In genomic region chr4:15375707-15376106, GRCh38 we compare ENCODE assay signal across 10 cellular contexts. TPM values are rescaled to one million over a fixed set of nuclear protein-coding genes. Genes with fewer than 3 reads are reported as not detected.
DNase-seq lines count a peak whose midpoint lies in the region; ATAC-seq and TF ChIP-seq lines count a peak whose summit lies in the region.
"Had no signal": no experiment of that assay in that cellular context is flagged by ENCODE, and none has a peak within 500 bp of the region (broad histone marks: within the 10 kb centered on the region; RNA-seq: fewer than 3 reads in every experiment).

No MANE protein-coding gene starts in this region.

- H3K4me3 Mint-ChIP-seq in CD14-positive monocyte (no peak overlapping the region), memory B cell (peak overlapping the region; percentile 50)
- H3K4me3 Mint-ChIP-seq in T-helper 1 cell treated with Interleukin-12 subunit alpha and Interleukin-12 subunit beta and Interleukin-4 antibody, amounts not matched to agents 30 μg/mL and 1 μg/mL, for 36 hours, result no peak overlapping the region

- peak overlapping the region in 1 of 4 donors; percentile 41 for H3K4me3 ChIP-seq in gastrocnemius medialis

- H3K27me3 Mint-ChIP-seq in CD14-positive monocyte (ENCODE audit: low read depth in 3 of 3), result peaks cover 0 to 6% (median 0%) of the 10 kb centered on the region in 3 donors
- no peaks in the 10 kb centered on the region for H3K27me3 Mint-ChIP-seq in T-helper 1 cell treated with Interleukin-12 subunit alpha and Interleukin-12 subunit beta and Interleukin-4 antibody, amounts not matched to agents 30 μg/mL and 1 μg/mL, for 36 hours (ENCODE audit: low read depth)
- H3K27me3 Mint-ChIP-seq in memory B cell, result peaks cover 2% of the 10 kb centered on the region

- no peak for TF ChIP-seq POLR2A in gastrocnemius medialis (IDR thresholded peaks at IDR 0.05)

- no peaks in the 10 kb centered on the region for H3K36me3 Mint-ChIP-seq in CD14-positive monocyte
- H3K36me3 Mint-ChIP-seq in T-helper 1 cell treated with Interleukin-12 subunit alpha and Interleukin-12 subunit beta and Interleukin-4 antibody, amounts not matched to agents 30 μg/mL and 1 μg/mL, for 36 hours (ENCODE audit: low read depth), result peaks cover 3% of the 10 kb centered on the region
- H3K36me3 Mint-ChIP-seq in memory B cell, result no peaks in the 10 kb centered on the region

- H3K27ac Mint-ChIP-seq in CD14-positive monocyte, result peak overlapping the region in 5 of 7 donors; percentile 37 to 82 (median 73)
- H3K27ac Mint-ChIP-seq in T-helper 1 cell treated with Interleukin-12 subunit alpha and Interleukin-12 subunit beta and Interleukin-4 antibody, amounts not matched to agents 30 μg/mL and 1 μg/mL, for 36 hours, result peak overlapping the region; percentile 27
- peak overlapping the region; percentile 80 for H3K27ac Mint-ChIP-seq in memory B cell

- H3K4me1 Mint-ChIP-seq in CD14-positive monocyte, result peaks cover 52% of the 10 kb centered on the region
- peaks cover 32% of the 10 kb centered on the region for H3K4me1 Mint-ChIP-seq in T-helper 1 cell treated with Interleukin-12 subunit alpha and Interleukin-12 subunit beta and Interleukin-4 antibody, amounts not matched to agents 30 μg/mL and 1 μg/mL, for 36 hours (ENCODE audit: low read depth)
- peaks cover 14% of the 10 kb centered on the region for H3K4me1 Mint-ChIP-seq in memory B cell

- no peaks in the 10 kb centered on the region for H3K9me3 ChIP-seq in gastrocnemius medialis

- in situ Hi-C loops in gastrocnemius medialis (cut with MboI; ENCODE audit: low sequenced_read_pairs in 4 of 4), result no loop called here

- peak; percentile 64 for ATAC-seq in GM21576 (IDR thresholded peaks at IDR 0.05; ENCODE audit: unreplicated experiment)
- peak; percentile 72 for ATAC-seq in memory B cell (ENCODE audit: low read depth)
- no peak for ATAC-seq in gastrocnemius medialis
- no peak for ATAC-seq in HG02678 (IDR thresholded peaks at IDR 0.05; ENCODE audit: unreplicated experiment)

- intact Hi-C loops in CD14-positive monocyte (cut with micrococcal nuclease), result no loop called here
- intact Hi-C loops in gastrocnemius medialis (cut with DNase I; ENCODE audit: low total_unique reads), result no loop called here

- H3K27me3 ChIP-seq in gastrocnemius medialis, result no peaks in the 10 kb centered on the region

- no peak overlapping the region for H3K27ac ChIP-seq in gastrocnemius medialis

- H3K4me1 ChIP-seq in gastrocnemius medialis, result peaks cover 0 to 6% of the 10 kb centered on the region in 2 donors

- H3K9me3 Mint-ChIP-seq in CD14-positive monocyte, result peaks cover 0 to 5% (median 0%) of the 10 kb centered on the region in 7 donors
- no peaks in the 10 kb centered on the region for H3K9me3 Mint-ChIP-seq in T-helper 1 cell treated with Interleukin-12 subunit alpha and Interleukin-12 subunit beta and Interleukin-4 antibody, amounts not matched to agents 30 μg/mL and 1 μg/mL, for 36 hours
- H3K9me3 Mint-ChIP-seq in memory B cell, result no peaks in the 10 kb centered on the region

- DNase-seq in CD14-positive monocyte (ENCODE audit: low spot score), result no peak
- DNase-seq in memory B cell (ENCODE audit: low spot score in 2 of 2), result no peak
- no peak for DNase-seq in DMS153 treated with DMSO at 0.1 percent for 48 hours (lab: John Stamatoyannopoulos, UW; ENCODE audit: unreplicated experiment)
- DNase-seq in gastrocnemius medialis, result no peak
- no peak for DNase-seq in NCI-H146 (lab: John Stamatoyannopoulos, UW)
- DNase-seq: COR-L47; stimulated activated CD4-positive, alpha-beta T cell treated with anti-CD3 and anti-CD28 coated beads, Interleukin-2, amount 100 ng/mL, for 24 hours had no signal

- H3K36me3 ChIP-seq in gastrocnemius medialis, result no peaks in the 10 kb centered on the region

- TF ChIP-seq CTCF in CD14-positive monocyte (IDR thresholded peaks at IDR 0.05) (no peak), gastrocnemius medialis (IDR thresholded peaks at IDR 0.05 in 4 of 5, conservative IDR thresholded peaks at IDR 0.05 in 1 of 5) (no peak)

RNA-seq across cellular contexts. Expression of gene C1QTNF7, which starts 52.1 kb away (rescaled TPM):
- polyA plus RNA-seq in CD14-positive monocyte, result not detected
- 10 to 100 TPM in 1 of 4 donors, under 1 TPM in 3; 0.29 to 11.6 (median 0.72) TPM for total RNA-seq in gastrocnemius medialis

Comparison
In these comparisons a context has a peak if more than half of its experiments do, and no peak if none do; other contexts are left out.
1. H3K27ac Mint-ChIP-seq: peak in every context shown above with its lines; median percentile 80 in memory B cell; 73 in CD14-positive monocyte; 27 in T-helper 1 cell treated with Interleukin-12 subunit alpha and Interleukin-12 subunit beta and Interleukin-4 antibody, amounts not matched to agents 30 μg/mL and 1 μg/mL, for 36 hours.
2. ATAC-seq: peak in GM21576 (single experiment) and memory B cell (single experiment); none in gastrocnemius medialis (0 of 2) and HG02678 (single experiment).